ENCODE assay signal across 8 cellular contexts in genomic region chr14:102591944-102592772, GRCh38. TPM values are rescaled to one million over a fixed set of nuclear protein-coding genes. Genes with fewer than 3 reads are reported as not detected.
DNase-seq lines count a peak whose midpoint lies in the region; ATAC-seq and TF ChIP-seq lines count a peak whose summit lies in the region.

RCOR1 (plus strand) TSS chr14:102592649; CDS start chr14:102592887, 238 bp downstream.

- DNase-seq in NCI-H1694 (lab: John Stamatoyannopoulos, UW) (peak; percentile 99), amniotic epithelial cell (ENCODE audit: low read depth) (peak; percentile 97), heart right ventricle (peak; percentile 98), posterior cingulate gyrus (peak; percentile 96 to 100 (median 98)), type B pancreatic cell (ENCODE audit: extremely low spot score, unreplicated experiment) (peak; percentile 99)

- peaks cover 26% of the 10 kb centered on the region for H3K4me1 Mint-ChIP-seq in type B pancreatic cell (ENCODE audit: unreplicated experiment)

- WGBS in heart right ventricle, 2 donors, result 1% methylated on average over 69 to 98 of the region's 98 CpGs

- H3K27me3 ChIP-seq in heart right ventricle, result no peaks in the 10 kb centered on the region

- peaks cover 0 to 36% (median 29%) of the 10 kb centered on the region in 9 donors for H3K4me1 ChIP-seq in heart right ventricle

- H3K27me3 Mint-ChIP-seq in type B pancreatic cell, result no peaks in the 10 kb centered on the region

- H3K27ac Mint-ChIP-seq in type B pancreatic cell, result peak within 1 kb of the TSS; percentile 96

- no peak for TF ChIP-seq CTCF in heart right ventricle (IDR thresholded peaks at IDR 0.05)
- TF ChIP-seq CTCF in type B pancreatic cell (conservative IDR thresholded peaks at IDR 0.05), result no peak

- ATAC-seq in GM18498 (IDR thresholded peaks at IDR 0.05; ENCODE audit: unreplicated experiment) (peak; percentile 75), HG02885 (IDR thresholded peaks at IDR 0.05; ENCODE audit: poor library complexity, unreplicated experiment) (peak; percentile 78), heart right ventricle (peak; percentile 94 to 97 (median 96))

- intact Hi-C loops in T-helper 1 cell treated with Interleukin-12 subunit alpha and Interleukin-12 subunit beta and Interleukin-4 antibody, amounts not matched to agents 30 ng/mL and 1 ng/mL, for 36 hours (cut with micrococcal nuclease), result loop anchor here (1.0 to 10.0 kb wide), 14 partner anchors 24 to 933 kb away; partner anchors contain the start of genes CINP, CKB, DYNC1H1 and HSP90AA1
- intact Hi-C loops in heart right ventricle (cut with DNase I) (loop anchor here in 7 of 10 donors (1.0 to 10.0 kb wide), 7 partner anchors 65 to 463 kb away; partner anchors contain the start of gene CDC42BPB (in 1 of the 7)), posterior cingulate gyrus (cut with DNase I) (loop anchor here (1.0 to 10.0 kb wide), 2 partner anchors 68 to 147 kb away; no protein-coding TSS in a partner anchor)

- H3K27ac ChIP-seq in heart right ventricle, result peak within 1 kb of the TSS; percentile 87 to 100 (median 98)

- peak within 1 kb of the TSS; percentile 94 for H3K4me3 Mint-ChIP-seq in type B pancreatic cell

- H3K9me3 ChIP-seq in heart right ventricle, result no peaks in the 10 kb centered on the region

- no peaks in the 10 kb centered on the region for H3K36me3 Mint-ChIP-seq in type B pancreatic cell

- peak within 1 kb of the TSS; percentile 69 to 98 (median 93) for H3K4me3 ChIP-seq in heart right ventricle

- peaks cover 0 to 5% (median 0%) of the 10 kb centered on the region in 9 donors for H3K36me3 ChIP-seq in heart right ventricle

- H3K9me3 Mint-ChIP-seq in type B pancreatic cell, result no peaks in the 10 kb centered on the region

RNA-seq across cellular contexts. Expression of gene RCOR1, which starts in this region (rescaled TPM):
- 21.5 and 24.9 TPM in 2 replicates for total RNA-seq in T-helper 1 cell treated with Interleukin-12 subunit alpha and Interleukin-12 subunit beta and Interleukin-4 antibody, amounts not matched to agents 30 ng/mL and 1 ng/mL, for 36 hours
- total RNA-seq in heart right ventricle, result 10 to 100 TPM; 11.1 to 16.9 (median 13.2) TPM
- 1 to 10 TPM; 3.1 to 5.7 TPM for polyA plus RNA-seq in heart right ventricle
- 35.3 and 37.5 TPM in 2 replicates for total RNA-seq in type B pancreatic cell (ENCODE audit: low replicate concordance)

Comparison
In these comparisons a context has a peak if more than half of its experiments do, and no peak if none do; other contexts are left out.
1. Peak in every context shown above with its lines: DNase-seq, ATAC-seq, H3K4me3 ChIP-seq and H3K27ac ChIP-seq.